9 cellular contexts compared by ENCODE assay signal in the genomic region with DNA sequence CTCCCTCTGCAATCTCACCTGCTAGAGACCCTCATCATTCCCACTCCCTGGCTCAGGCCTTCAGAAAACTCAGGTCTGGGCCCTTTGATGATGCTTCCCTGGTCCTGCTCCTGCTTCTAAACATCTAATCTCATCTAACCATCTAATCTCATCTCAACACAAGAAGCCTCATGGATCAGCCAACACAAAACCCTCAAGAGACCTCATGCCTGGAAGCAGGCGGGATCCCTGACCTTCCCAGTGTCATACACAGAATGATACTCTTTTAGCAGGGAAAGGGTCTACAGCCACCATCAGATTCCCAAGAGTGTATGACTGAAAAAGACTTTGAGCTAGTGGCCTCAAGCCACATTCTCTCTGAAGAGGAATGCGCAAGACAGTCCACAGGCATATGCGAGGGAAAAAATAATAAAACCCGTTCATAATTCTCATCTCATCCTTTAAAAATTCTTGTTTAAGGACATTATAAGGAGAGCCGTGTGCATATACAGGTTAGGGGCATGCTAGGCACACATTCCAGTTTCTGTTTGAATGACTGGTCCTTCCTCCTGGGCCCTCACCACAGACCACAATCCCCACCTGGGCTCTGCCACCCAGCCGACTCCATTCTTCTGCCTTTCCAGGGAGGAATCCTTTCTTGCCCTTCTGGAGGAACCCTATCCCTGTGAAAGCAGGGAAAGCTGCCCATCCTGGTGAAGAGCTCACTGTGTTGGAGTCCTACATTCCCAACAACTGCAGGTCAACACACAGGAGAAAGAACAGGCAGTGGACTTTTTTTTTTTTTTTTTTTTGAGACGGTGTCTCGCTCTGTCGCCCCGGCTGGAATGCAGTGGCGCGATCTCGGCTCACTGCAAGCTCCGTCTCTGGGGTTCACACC. TPM values are rescaled to one million over a fixed set of nuclear protein-coding genes. Genes with fewer than 3 reads are reported as not detected.
A peak's percentile ranks its signal among the peaks of the same experiment; 100 is the strongest.
DNase-seq lines count a peak whose midpoint lies in the region; ATAC-seq and TF ChIP-seq lines count a peak whose summit lies in the region.
"Had no signal": no experiment of that assay in that cellular context is flagged by ENCODE, and none has a peak within 500 bp of the region (broad histone marks: within the 10 kb centered on the region; RNA-seq: fewer than 3 reads in every experiment).

No MANE protein-coding gene starts in this region.

- CTCF ChIA-PET in AG04450 (lab: Charles Lee), result no interaction called here

- DNase-seq in AG04450 (ENCODE audit: low read depth, low spot score) (no peak), HL-60 (ENCODE audit: low read depth in 1 of 2, low spot score in 1 of 2) (peak; percentile 36 to 51), astrocyte of the cerebellum (ENCODE audit: low read depth) (no peak), NCI-H2081 treated with DMSO at 0.1 percent for 48 hours (lab: John Stamatoyannopoulos, UW) (no peak), dermis blood vessel endothelial cell (no peak)

- H3K27ac ChIP-seq in AG04450 (ENCODE audit: low read depth, low read length) (peak overlapping the region; percentile 11), HL-60 (replicated peaks) (peak overlapping the region; percentile 88), mesodermal cell (ENCODE audit: low read depth, low read length, severe bottlenecking) (no peak overlapping the region)

- TF ChIP-seq CTCF in AG04450 (IDR thresholded peaks at IDR 0.05; ENCODE audit: low read depth, low read length) (no peak), HL-60 (IDR thresholded peaks at IDR 0.05; ENCODE audit: insufficient read depth, low read length) (no peak), astrocyte of the cerebellum (IDR thresholded peaks at IDR 0.05; ENCODE audit: low read depth, low read length, missing control alignments) (no peak)

- POLR2A ChIA-PET in AG04450 (lab: Yijun Ruan, JAX), result interaction anchor here (0.6 to 0.7 kb wide), 2 partner anchors 21 to 373 kb away, joined by 4 read pairs; no protein-coding TSS in a partner anchor

- ATAC-seq in GM21390 (IDR thresholded peaks at IDR 0.05; ENCODE audit: unreplicated experiment) (no peak), HG02798 (IDR thresholded peaks at IDR 0.05; ENCODE audit: poor library complexity, unreplicated experiment) (no peak)

- H3K36me3 ChIP-seq in mesodermal cell (ENCODE audit: control insufficient read depth, insufficient read depth, low read length), result peaks cover 30% of the 10 kb centered on the region

- H3K27me3 ChIP-seq in AG04450 (ENCODE audit: control insufficient read depth, insufficient read depth, low read length) (no peaks in the 10 kb centered on the region), HL-60 (ENCODE audit: insufficient read depth, poor library complexity, severe bottlenecking) (no peaks in the 10 kb centered on the region)

- H3K4me3 ChIP-seq in AG04450 (ENCODE audit: low read depth, low read length) (peak overlapping the region; percentile 43), HL-60 (replicated peaks; ENCODE audit: insufficient read depth, low read length) (peak overlapping the region; percentile 75), astrocyte of the cerebellum (ENCODE audit: low read depth, low read length) (peak overlapping the region; percentile 66), mesodermal cell (ENCODE audit: extremely low read depth, insufficient read depth, low read length, poor library complexity, severe bottlenecking) (peak overlapping the region; percentile 9)

- WGBS in mesodermal cell (ENCODE audit: insufficient coverage in 2 of 2), 2 experiments, result 100% methylated on average over 1 to 7 of the region's 14 CpGs

- H3K4me1 ChIP-seq in mesodermal cell (ENCODE audit: control insufficient read depth, insufficient read depth, low read length, poor library complexity, severe bottlenecking), result peaks cover 18% of the 10 kb centered on the region

- no peaks in the 10 kb centered on the region; the same call in 1 of the 2 replicates for H3K9me3 ChIP-seq in AG04450 (ENCODE audit: control insufficient read depth, insufficient read depth, low read length)
- no peaks in the 10 kb centered on the region for H3K9me3 ChIP-seq in mesodermal cell (ENCODE audit: control insufficient read depth, low read length)

- in situ Hi-C loops in astrocyte of the cerebellum (cut with HindIII; ENCODE audit: low sequenced_read_pairs), result no loop called here

RNA-seq across cellular contexts. Expression of a gene that starts 2.2 kb away (rescaled TPM):
- polyA plus RNA-seq in AG04450 (2011; rRNA removed), result 9.5 and 11.1 TPM in 2 replicates
- 21.2 and 22.4 TPM in 2 replicates for polyA minus RNA-seq in AG04450 (2011; rRNA and poly(A)+ RNA removed)
- 14.0 TPM for polyA plus RNA-seq in mesodermal cell (2013, experiment 1 of 2)
- 14.0 TPM for polyA plus RNA-seq in mesodermal cell (2013, experiment 2 of 2)
- 22.2 and 22.8 TPM in 2 replicates for total RNA-seq in dermis blood vessel endothelial cell

RNA-seq across cellular contexts. Expression of a gene that starts 44.0 kb away (rescaled TPM):
- polyA plus RNA-seq in AG04450 (2011; rRNA removed), result not detected in 2 replicates
- not detected in 2 replicates for polyA minus RNA-seq in AG04450 (2011; rRNA and poly(A)+ RNA removed)
- polyA plus RNA-seq in mesodermal cell (2013, experiment 1 of 2), result not detected
- not detected for polyA plus RNA-seq in mesodermal cell (2013, experiment 2 of 2)
- total RNA-seq in dermis blood vessel endothelial cell, result 0.19 TPM in 1 of 2 replicates, not detected in the other
- total RNA-seq: RPMI7951 had no signal

RNA-seq across cellular contexts. Expression of a gene that starts 50.4 kb away (rescaled TPM):
- polyA plus RNA-seq in AG04450 (2011; rRNA removed), result not detected in 2 replicates
- polyA minus RNA-seq in AG04450 (2011; rRNA and poly(A)+ RNA removed), result not detected in 2 replicates
- not detected for polyA plus RNA-seq in mesodermal cell (2013, experiment 1 of 2)
- not detected for polyA plus RNA-seq in mesodermal cell (2013, experiment 2 of 2)
- total RNA-seq in dermis blood vessel endothelial cell, result 0.14 TPM in 1 of 2 replicates, not detected in the other
- total RNA-seq: RPMI7951 had no signal

Comparison
In these comparisons a context has a peak if more than half of its experiments do, and no peak if none do; other contexts are left out.
1. DNase-seq: peak in HL-60 (2 of 2); none in AG04450 (single experiment), astrocyte of the cerebellum (single experiment), NCI-H2081 treated with DMSO at 0.1 percent for 48 hours (single experiment) and dermis blood vessel endothelial cell (single experiment).
2. H3K4me3 ChIP-seq: peak in every context shown above with its lines; median percentile 75 in HL-60; 66 in astrocyte of the cerebellum; 43 in AG04450; 9 in mesodermal cell.